In genomic region chr12:118102609-118103008, GRCh38 we compare ENCODE assay signal across 9 cellular contexts. TPM values are rescaled to one million over a fixed set of nuclear protein-coding genes. Genes with fewer than 3 reads are reported as not detected.
DNase-seq lines count a peak whose midpoint lies in the region; ATAC-seq, FAIRE-seq and TF ChIP-seq lines count a peak whose summit lies in the region.
"Had no signal": no experiment of that assay in that cellular context is flagged by ENCODE, and none has a peak within 500 bp of the region (broad histone marks: within the 10 kb centered on the region; RNA-seq: fewer than 3 reads in every experiment).

No MANE protein-coding gene starts in this region.

- peaks cover 0 to 6% (median 0%) of the 10 kb centered on the region in 3 donors for H3K36me3 ChIP-seq in Peyer's patch
- H3K36me3 ChIP-seq in esophagus muscularis mucosa = no peaks in the 10 kb centered on the region
- no peaks in the 10 kb centered on the region for H3K36me3 ChIP-seq in psoas muscle (ENCODE audit: insufficient read depth in 1 of 2, low read depth in 1 of 2)

- H3K9me3 Mint-ChIP-seq in Calu3 (ENCODE audit: low read depth, unreplicated experiment) = no peaks in the 10 kb centered on the region

- H3K4me1 ChIP-seq in Peyer's patch = peaks cover 0 to 37% (median 0%) of the 10 kb centered on the region in 4 donors
- H3K4me1 ChIP-seq in esophagus muscularis mucosa = peaks cover 11 to 23% (median 17%) of the 10 kb centered on the region in 4 donors
- peaks cover 12% of the 10 kb centered on the region for H3K4me1 ChIP-seq in psoas muscle

- H3K4me3 ChIP-seq in Peyer's patch = peak overlapping the region in 3 of 4 donors; percentile 56 to 95 (median 86)
- peak overlapping the region; percentile 71 to 93 (median 85) for H3K4me3 ChIP-seq in esophagus muscularis mucosa
- peak overlapping the region; percentile 89 for H3K4me3 ChIP-seq in psoas muscle

- H3K27me3 ChIP-seq in Peyer's patch (no peaks in the 10 kb centered on the region), esophagus muscularis mucosa (no peaks in the 10 kb centered on the region), psoas muscle (ENCODE audit: insufficient read depth in 3 of 3, low read length in 2 of 3) (no peaks in the 10 kb centered on the region)

- TF ChIP-seq CTCF in Calu3 (IDR thresholded peaks at IDR 0.05; ENCODE audit: unreplicated experiment) = no peak
- no peak for TF ChIP-seq CTCF in Peyer's patch (IDR thresholded peaks at IDR 0.05)
- no peak for TF ChIP-seq CTCF in esophagus muscularis mucosa (IDR thresholded peaks at IDR 0.05)
- no peak for TF ChIP-seq CTCF in psoas muscle (IDR thresholded peaks at IDR 0.05)
- no peak for TF ChIP-seq CTCF in D721Med (IDR thresholded peaks at IDR 0.05; ENCODE audit: insufficient read depth, missing control alignments)

- peak overlapping the region; percentile 49 for H3K27ac Mint-ChIP-seq in Calu3 (ENCODE audit: unreplicated experiment)

- WGBS in esophagus muscularis mucosa = 53% methylated on average over 5 of the region's 5 CpGs
- 12 to 52% (median 33%) methylated on average over 5 of the region's 5 CpGs for WGBS in psoas muscle, 3 donors

- FAIRE-seq in D721Med (lab: Jason Lieb, UNC) = no peak

- H3K27ac ChIP-seq in Peyer's patch (peak overlapping the region in 3 of 4 donors; percentile 82 to 95 (median 92)), esophagus muscularis mucosa (replicated peaks in 1 of 4) (peak overlapping the region in 2 of 4 donors; percentile 78 to 80), psoas muscle (peak overlapping the region; percentile 81)

- no peak for TF ChIP-seq POLR2A in Peyer's patch (IDR thresholded peaks at IDR 0.05)
- TF ChIP-seq POLR2A in esophagus muscularis mucosa (IDR thresholded peaks at IDR 0.05; ENCODE audit: low read depth) = no peak

- intact Hi-C loops in Calu3 (cut with micrococcal nuclease; ENCODE audit: unreplicated experiment) (loop anchor here (5.0 to 10.0 kb wide), 2 partner anchors 45 to 228 kb away; no protein-coding TSS in a partner anchor), esophagus muscularis mucosa (cut with DNase I) (loop anchor here (2.0 kb wide), 1 partner anchor 42 kb away; the partner anchor contains the start of gene WSB2), psoas muscle (cut with DNase I) (loop anchor here (5.0 kb wide), 1 partner anchor 40 kb away; the partner anchor contains the start of gene WSB2 (in 2 of the 2))

- H3K9me3 ChIP-seq in Peyer's patch (no peaks in the 10 kb centered on the region), esophagus muscularis mucosa (no peaks in the 10 kb centered on the region), psoas muscle (no peaks in the 10 kb centered on the region)

- CTCF ChIA-PET in Calu3 (lab: Charles Lee) = no interaction called here

- H3K4me3 Mint-ChIP-seq in Calu3 (ENCODE audit: low read depth, unreplicated experiment) = peak overlapping the region; percentile 77

- no peak for ATAC-seq in psoas muscle
- ATAC-seq in GM18868 (IDR thresholded peaks at IDR 0.05; ENCODE audit: unreplicated experiment) = no peak

- no peaks in the 10 kb centered on the region for H3K27me3 Mint-ChIP-seq in Calu3 (ENCODE audit: unreplicated experiment)

- BruUV-seq in Calu3 (replicated peaks; lab: Mats Ljungman, UMichigan) = TSS peak; percentile 46

- peaks cover 22% of the 10 kb centered on the region for H3K36me3 Mint-ChIP-seq in Calu3 (ENCODE audit: insufficient read depth, unreplicated experiment)

- H3K4me1 Mint-ChIP-seq in Calu3 (ENCODE audit: low read depth, unreplicated experiment) = peaks cover 41% of the 10 kb centered on the region

- TF ChIP-seq EP300 in esophagus muscularis mucosa (IDR thresholded peaks at IDR 0.05) = no peak

- no peak for DNase-seq in Calu3
- no peak for DNase-seq in Peyer's patch
- DNase-seq in esophagus muscularis mucosa (ENCODE audit: extremely low spot score) = no peak
- no peak for DNase-seq in psoas muscle
- DNase-seq in NCI-H2171 (lab: John Stamatoyannopoulos, UW) = no peak
- no peak for DNase-seq in D721Med (ENCODE audit: insufficient read length, low spot score)
- no peak for DNase-seq in mucosa of gallbladder (ENCODE audit: low spot score)
- DNase-seq: NCI-H187 treated with DMSO at 0.1 percent for 48 hours had no signal

RNA-seq across cellular contexts. Expression of gene VSIG10, which starts 1.2 kb away (rescaled TPM):
- total RNA-seq in Calu3 (2022) = 52.0 and 53.6 TPM in 2 replicates
- total RNA-seq in Peyer's patch = 100 to 1,000 TPM in 3 of 4 donors, 10 to 100 TPM in 1; 72.6 to 342 (median 208) TPM
- total RNA-seq in esophagus muscularis mucosa = 10 to 100 TPM; 14.1 to 71.7 (median 22.0) TPM
- total RNA-seq in psoas muscle = 10 to 100 TPM in 2 of 4 donors, 1 to 10 TPM in 2; 7.3 to 13.9 (median 10.8) TPM
- polyA plus RNA-seq in psoas muscle = 10 to 100 TPM in 2 of 3 donors, 1 to 10 TPM in 1; 4.8 to 12.8 (median 10.7) TPM
- 48.9 TPM for total RNA-seq in mucosa of gallbladder

RNA-seq across cellular contexts. Expression of gene PEBP1, which starts 33.3 kb away (rescaled TPM):
- total RNA-seq in Calu3 (2022) (99.8 and 109 TPM in 2 replicates), Peyer's patch (1,000 to 10,000 TPM in 1 of 4 donors, 100 to 1,000 TPM in 3; 465 to 1,340 (median 591) TPM), esophagus muscularis mucosa (100 to 1,000 TPM; 233 to 393 (median 327) TPM), psoas muscle (100 to 1,000 TPM; 211 to 326 (median 249) TPM), mucosa of gallbladder (246 TPM)
- 100 to 1,000 TPM; 144 to 287 (median 258) TPM for polyA plus RNA-seq in psoas muscle

RNA-seq across cellular contexts. Expression of gene WSB2, which starts 41.6 kb away (rescaled TPM):
- total RNA-seq in Calu3 (2022) (93.5 and 112 TPM in 2 replicates), Peyer's patch (100 to 1,000 TPM in 3 of 4 donors, 10 to 100 TPM in 1; 76.7 to 146 (median 110) TPM), esophagus muscularis mucosa (10 to 100 TPM; 68.5 to 87.7 (median 81.7) TPM), psoas muscle (10 to 100 TPM; 74.4 to 96.4 (median 83.4) TPM), mucosa of gallbladder (72.3 TPM)
- polyA plus RNA-seq in psoas muscle = 100 to 1,000 TPM in 2 of 3 donors, 10 to 100 TPM in 1; 63.8 to 113 (median 110) TPM
